12 cellular contexts compared by ENCODE assay signal in the genomic region with DNA sequence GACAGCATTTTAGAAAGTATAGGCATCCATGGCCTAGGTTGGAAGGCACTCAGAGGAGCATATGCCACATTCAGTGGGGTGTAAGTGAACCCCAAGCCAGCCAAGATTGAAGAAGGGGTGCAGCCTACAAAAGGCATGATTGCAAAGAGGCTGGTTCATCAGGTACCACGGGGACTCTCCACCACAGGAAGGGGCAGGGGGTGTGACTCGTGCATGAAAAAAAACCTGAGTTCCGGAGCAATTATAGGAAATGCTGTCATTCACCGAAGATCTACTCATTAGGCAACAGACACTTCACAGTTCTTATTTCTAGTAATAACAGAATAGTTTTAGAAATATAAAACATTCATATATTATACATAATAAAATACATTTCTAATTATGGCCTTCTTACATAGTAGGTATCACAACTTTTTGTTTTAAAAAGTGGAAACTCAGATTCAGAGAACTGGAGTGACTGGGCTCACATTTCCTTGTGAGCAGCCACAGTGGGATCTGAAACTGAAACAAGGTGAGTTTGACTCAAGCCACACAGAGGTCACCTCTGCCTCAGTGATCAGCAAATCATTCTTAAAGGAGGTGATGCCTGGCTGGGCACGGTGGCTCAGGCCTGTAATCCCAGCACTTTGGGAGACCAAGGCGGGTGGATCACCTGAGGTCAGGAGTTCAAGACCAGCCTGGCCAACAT.
A peak's percentile ranks its signal among the peaks of the same experiment; 100 is the strongest.
DNase-seq lines count a peak whose midpoint lies in the region; ATAC-seq and TF ChIP-seq lines count a peak whose summit lies in the region.
"Had no signal": no experiment of that assay in that cellular context is flagged by ENCODE, and none has a peak within 500 bp of the region (broad histone marks: within the 10 kb centered on the region; RNA-seq: fewer than 3 reads in every experiment).

No MANE protein-coding gene starts in this region.

- H3K27me3 Mint-ChIP-seq in activated CD8-positive, alpha-beta memory T cell treated with anti-CD3 and anti-CD28 coated beads, Interleukin-2, amount 10 ng/mL, durations not matched to agents 7 days and 5 days = peaks cover 4% of the 10 kb centered on the region
- H3K27me3 Mint-ChIP-seq in memory B cell (peaks cover 2% of the 10 kb centered on the region), progenitor cell of endocrine pancreas (peaks cover 21% of the 10 kb centered on the region)
- peaks cover 6 to 7% of the 10 kb centered on the region in 2 donors for H3K27me3 Mint-ChIP-seq in natural killer cell treated with Interleukin-12 subunit alpha and Interleukin-12 subunit beta and Interleukin-15 and Interleukin-18, amount 100 ng/mL, for 72 hours

- peaks cover 5% of the 10 kb centered on the region for H3K4me1 Mint-ChIP-seq in activated CD8-positive, alpha-beta memory T cell treated with anti-CD3 and anti-CD28 coated beads, Interleukin-2, amount 10 ng/mL, durations not matched to agents 7 days and 5 days
- H3K4me1 Mint-ChIP-seq in memory B cell (peaks cover 4% of the 10 kb centered on the region), progenitor cell of endocrine pancreas (ENCODE audit: low read depth) (no peaks in the 10 kb centered on the region)
- no peaks in the 10 kb centered on the region for H3K4me1 Mint-ChIP-seq in natural killer cell treated with Interleukin-12 subunit alpha and Interleukin-12 subunit beta and Interleukin-15 and Interleukin-18, amount 100 ng/mL, for 72 hours (ENCODE audit: low read depth in 2 of 2)

- no peaks in the 10 kb centered on the region for H3K36me3 Mint-ChIP-seq in activated CD8-positive, alpha-beta memory T cell treated with anti-CD3 and anti-CD28 coated beads, Interleukin-2, amount 10 ng/mL, durations not matched to agents 7 days and 5 days
- H3K36me3 Mint-ChIP-seq in memory B cell (no peaks in the 10 kb centered on the region), progenitor cell of endocrine pancreas (ENCODE audit: insufficient read depth) (no peaks in the 10 kb centered on the region)
- H3K36me3 Mint-ChIP-seq in natural killer cell treated with Interleukin-12 subunit alpha and Interleukin-12 subunit beta and Interleukin-15 and Interleukin-18, amount 100 ng/mL, for 72 hours = no peaks in the 10 kb centered on the region

- no peaks in the 10 kb centered on the region for H3K9me3 Mint-ChIP-seq in activated CD8-positive, alpha-beta memory T cell treated with anti-CD3 and anti-CD28 coated beads, Interleukin-2, amount 10 ng/mL, durations not matched to agents 7 days and 5 days (ENCODE audit: low read depth)
- no peaks in the 10 kb centered on the region for H3K9me3 Mint-ChIP-seq in memory B cell
- no peaks in the 10 kb centered on the region for H3K9me3 Mint-ChIP-seq in progenitor cell of endocrine pancreas (ENCODE audit: low read depth)
- no peaks in the 10 kb centered on the region for H3K9me3 Mint-ChIP-seq in natural killer cell treated with Interleukin-12 subunit alpha and Interleukin-12 subunit beta and Interleukin-15 and Interleukin-18, amount 100 ng/mL, for 72 hours

- peak; percentile 42 for ATAC-seq in activated CD8-positive, alpha-beta memory T cell treated with anti-CD3 and anti-CD28 coated beads, Interleukin-2, amount 10 ng/mL, durations not matched to agents 7 days and 5 days
- ATAC-seq in GM21528 (IDR thresholded peaks at IDR 0.05; ENCODE audit: low FRiP score, unreplicated experiment) (peak; percentile 89), HG03097 (IDR thresholded peaks at IDR 0.05; ENCODE audit: low FRiP score, unreplicated experiment) (peak; percentile 98), memory B cell (ENCODE audit: low read depth) (peak; percentile 60)
- ATAC-seq in natural killer cell treated with Interleukin-12 subunit alpha and Interleukin-12 subunit beta and Interleukin-15 and Interleukin-18, amount 100 ng/mL, for 72 hours = no peak
- ATAC-seq: left lobe of liver had no signal

- CTCF ChIA-PET in activated CD8-positive, alpha-beta memory T cell treated with anti-CD3 and anti-CD28 coated beads, Interleukin-2, amount 10 ng/mL, durations not matched to agents 7 days and 5 days (lab: Charles Lee) = no interaction called here

- H3K4me3 Mint-ChIP-seq in activated CD8-positive, alpha-beta memory T cell treated with anti-CD3 and anti-CD28 coated beads, Interleukin-2, amount 10 ng/mL, durations not matched to agents 7 days and 5 days = no peak overlapping the region
- H3K4me3 Mint-ChIP-seq in memory B cell = no peak overlapping the region
- H3K4me3 Mint-ChIP-seq in progenitor cell of endocrine pancreas (ENCODE audit: low read depth) = no peak overlapping the region
- no peak overlapping the region for H3K4me3 Mint-ChIP-seq in natural killer cell treated with Interleukin-12 subunit alpha and Interleukin-12 subunit beta and Interleukin-15 and Interleukin-18, amount 100 ng/mL, for 72 hours

- TF ChIP-seq CTCF in progenitor cell of endocrine pancreas (IDR thresholded peaks at IDR 0.05; ENCODE audit: unreplicated experiment) = no peak

- no peak for DNase-seq in activated CD8-positive, alpha-beta memory T cell treated with anti-CD3 and anti-CD28 coated beads, Interleukin-2, amount 10 ng/mL, durations not matched to agents 7 days and 5 days
- DNase-seq in activated CD8-positive, alpha-beta memory T cell treated with anti-CD3 and anti-CD28 coated beads, Interleukin-2, amount 50 U/mL, for 4 hours = no peak
- DNase-seq in memory B cell (ENCODE audit: low spot score in 2 of 2) (no peak), progenitor cell of endocrine pancreas (ENCODE audit: low spot score, unreplicated experiment) (no peak), SK-N-DZ (ENCODE audit: low spot score) (no peak)
- DNase-seq in natural killer cell treated with Interleukin-12 subunit alpha and Interleukin-12 subunit beta and Interleukin-15 and Interleukin-18, amount 100 ng/mL, for 72 hours (ENCODE audit: low spot score) = no peak
- DNase-seq: activated effector memory CD4-positive, alpha-beta T cell treated with anti-CD3 and anti-CD28 coated beads, Interleukin-2, amount 50 U/mL, for 16 hours; DND-41; trophoblast cell had no signal

- H3K27ac Mint-ChIP-seq in activated CD8-positive, alpha-beta memory T cell treated with anti-CD3 and anti-CD28 coated beads, Interleukin-2, amount 10 ng/mL, durations not matched to agents 7 days and 5 days = no peak overlapping the region
- H3K27ac Mint-ChIP-seq in memory B cell (no peak overlapping the region), progenitor cell of endocrine pancreas (no peak overlapping the region)
- H3K27ac Mint-ChIP-seq in natural killer cell treated with Interleukin-12 subunit alpha and Interleukin-12 subunit beta and Interleukin-15 and Interleukin-18, amount 100 ng/mL, for 72 hours = no peak overlapping the region

Comparison
In these comparisons a context has a peak if more than half of its experiments do, and no peak if none do; other contexts are left out.
1. ATAC-seq: peak in activated CD8-positive, alpha-beta memory T cell treated with anti-CD3 and anti-CD28 coated beads, Interleukin-2, amount 10 ng/mL, durations not matched to agents 7 days and 5 days (single experiment), GM21528 (single experiment), HG03097 (single experiment) and memory B cell (single experiment); none in natural killer cell treated with Interleukin-12 subunit alpha and Interleukin-12 subunit beta and Interleukin-15 and Interleukin-18, amount 100 ng/mL, for 72 hours (0 of 2).